In the genomic region with DNA sequence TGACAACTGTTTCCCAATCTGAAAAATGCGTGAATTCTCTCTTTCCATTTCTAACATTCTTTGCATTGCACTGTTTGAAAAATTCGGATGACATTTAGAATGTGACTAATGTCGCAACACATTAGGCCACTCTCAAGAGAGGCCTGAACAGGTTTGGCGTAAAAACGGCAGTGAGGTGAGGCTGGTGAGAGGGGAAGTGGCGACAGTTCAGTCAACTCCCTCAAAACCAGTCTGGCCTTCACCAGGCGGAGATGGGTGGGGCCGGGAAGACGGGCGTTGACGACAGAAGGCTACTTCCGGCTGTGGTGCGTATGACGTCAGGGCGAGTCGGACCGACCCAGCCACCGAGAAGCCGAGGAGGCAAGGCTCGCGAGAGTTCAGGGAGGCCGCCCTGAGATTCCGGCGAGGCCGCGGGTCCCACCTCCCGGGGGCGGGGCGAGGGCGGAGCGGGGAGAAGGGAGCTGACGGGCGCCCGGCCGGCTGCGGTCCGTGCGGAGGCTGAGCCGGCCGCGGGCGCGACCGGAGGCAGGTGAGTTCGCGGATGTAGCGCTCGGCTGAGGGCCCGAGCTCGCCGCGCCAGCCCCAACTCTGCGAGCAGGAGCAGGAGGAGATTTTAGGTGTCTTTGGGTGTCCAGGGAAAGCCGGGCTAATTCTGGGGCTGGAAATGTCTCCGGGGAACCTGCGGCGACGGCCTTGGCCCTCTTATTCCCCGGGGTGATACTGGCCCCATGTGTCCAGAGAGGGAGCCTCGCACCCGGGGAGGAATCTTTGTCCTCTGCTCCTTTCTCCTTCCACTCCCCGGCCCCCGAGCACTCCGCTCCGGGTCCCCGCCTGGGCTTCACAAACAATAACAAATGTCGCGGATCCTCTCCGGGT, we compare ENCODE assay signal across 1 cellular context.
TF ChIP-seq lines count a peak whose summit lies in the region.

A gene (plus strand): TSS at position 483 of the 876 bp plus-strand sequence. CDS start 53,435 bp downstream, outside the sequence.

TF ChIP-seq in HEK293, 187 proteins besides CTCF, POLR2A, EP300 and RAD21 (continued from another document and continues in another):
- TF ChIP-seq, protein P1, sequence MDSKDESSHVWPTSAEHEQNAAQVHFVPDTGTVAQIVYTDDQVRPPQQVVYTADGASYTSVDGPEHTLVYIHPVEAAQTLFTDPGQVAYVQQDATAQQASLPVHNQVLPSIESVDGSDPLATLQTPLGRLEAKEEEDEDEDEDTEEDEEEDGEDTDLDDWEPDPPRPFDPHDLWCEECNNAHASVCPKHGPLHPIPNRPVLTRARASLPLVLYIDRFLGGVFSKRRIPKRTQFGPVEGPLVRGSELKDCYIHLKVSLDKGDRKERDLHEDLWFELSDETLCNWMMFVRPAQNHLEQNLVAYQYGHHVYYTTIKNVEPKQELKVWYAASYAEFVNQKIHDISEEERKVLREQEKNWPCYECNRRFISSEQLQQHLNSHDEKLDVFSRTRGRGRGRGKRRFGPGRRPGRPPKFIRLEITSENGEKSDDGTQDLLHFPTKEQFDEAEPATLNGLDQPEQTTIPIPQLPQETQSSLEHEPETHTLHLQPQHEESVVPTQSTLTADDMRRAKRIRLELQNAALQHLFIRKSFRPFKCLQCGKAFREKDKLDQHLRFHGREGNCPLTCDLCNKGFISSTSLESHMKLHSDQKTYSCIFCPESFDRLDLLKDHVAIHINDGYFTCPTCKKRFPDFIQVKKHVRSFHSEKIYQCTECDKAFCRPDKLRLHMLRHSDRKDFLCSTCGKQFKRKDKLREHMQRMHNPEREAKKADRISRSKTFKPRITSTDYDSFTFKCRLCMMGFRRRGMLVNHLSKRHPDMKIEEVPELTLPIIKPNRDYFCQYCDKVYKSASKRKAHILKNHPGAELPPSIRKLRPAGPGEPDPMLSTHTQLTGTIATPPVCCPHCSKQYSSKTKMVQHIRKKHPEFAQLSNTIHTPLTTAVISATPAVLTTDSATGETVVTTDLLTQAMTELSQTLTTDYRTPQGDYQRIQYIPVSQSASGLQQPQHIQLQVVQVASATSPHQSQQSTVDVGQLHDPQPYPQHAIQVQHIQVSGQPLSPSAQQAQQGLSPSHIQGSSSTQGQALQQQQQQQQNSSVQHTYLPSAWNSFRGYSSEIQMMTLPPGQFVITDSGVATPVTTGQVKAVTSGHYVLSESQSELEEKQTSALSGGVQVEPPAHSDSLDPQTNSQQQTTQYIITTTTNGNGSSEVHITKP (tag by site-specific recombination; IDR thresholded peaks at IDR 0.05), result 0 out of 2 replicates have a peak, but pooled peaks have one; percentile 54
- TF ChIP-seq ZNF529 (tag by site-specific recombination; IDR thresholded peaks at IDR 0.05; ENCODE audit: insufficient replicate concordance), result no peak
- no peak for TF ChIP-seq ZNF785 (tag by site-specific recombination; IDR thresholded peaks at IDR 0.05)
- TF ChIP-seq, protein P2, sequence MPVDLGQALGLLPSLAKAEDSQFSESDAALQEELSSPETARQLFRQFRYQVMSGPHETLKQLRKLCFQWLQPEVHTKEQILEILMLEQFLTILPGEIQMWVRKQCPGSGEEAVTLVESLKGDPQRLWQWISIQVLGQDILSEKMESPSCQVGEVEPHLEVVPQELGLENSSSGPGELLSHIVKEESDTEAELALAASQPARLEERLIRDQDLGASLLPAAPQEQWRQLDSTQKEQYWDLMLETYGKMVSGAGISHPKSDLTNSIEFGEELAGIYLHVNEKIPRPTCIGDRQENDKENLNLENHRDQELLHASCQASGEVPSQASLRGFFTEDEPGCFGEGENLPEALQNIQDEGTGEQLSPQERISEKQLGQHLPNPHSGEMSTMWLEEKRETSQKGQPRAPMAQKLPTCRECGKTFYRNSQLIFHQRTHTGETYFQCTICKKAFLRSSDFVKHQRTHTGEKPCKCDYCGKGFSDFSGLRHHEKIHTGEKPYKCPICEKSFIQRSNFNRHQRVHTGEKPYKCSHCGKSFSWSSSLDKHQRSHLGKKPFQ (tag by site-specific recombination; IDR thresholded peaks at IDR 0.05), result no peak
- TF ChIP-seq ZNF169 (tag by site-specific recombination; IDR thresholded peaks at IDR 0.05), result no peak
- TF ChIP-seq ZNF211 (tag by site-specific recombination; IDR thresholded peaks at IDR 0.05; ENCODE audit: low read depth), result no peak
- TF ChIP-seq, protein P3, sequence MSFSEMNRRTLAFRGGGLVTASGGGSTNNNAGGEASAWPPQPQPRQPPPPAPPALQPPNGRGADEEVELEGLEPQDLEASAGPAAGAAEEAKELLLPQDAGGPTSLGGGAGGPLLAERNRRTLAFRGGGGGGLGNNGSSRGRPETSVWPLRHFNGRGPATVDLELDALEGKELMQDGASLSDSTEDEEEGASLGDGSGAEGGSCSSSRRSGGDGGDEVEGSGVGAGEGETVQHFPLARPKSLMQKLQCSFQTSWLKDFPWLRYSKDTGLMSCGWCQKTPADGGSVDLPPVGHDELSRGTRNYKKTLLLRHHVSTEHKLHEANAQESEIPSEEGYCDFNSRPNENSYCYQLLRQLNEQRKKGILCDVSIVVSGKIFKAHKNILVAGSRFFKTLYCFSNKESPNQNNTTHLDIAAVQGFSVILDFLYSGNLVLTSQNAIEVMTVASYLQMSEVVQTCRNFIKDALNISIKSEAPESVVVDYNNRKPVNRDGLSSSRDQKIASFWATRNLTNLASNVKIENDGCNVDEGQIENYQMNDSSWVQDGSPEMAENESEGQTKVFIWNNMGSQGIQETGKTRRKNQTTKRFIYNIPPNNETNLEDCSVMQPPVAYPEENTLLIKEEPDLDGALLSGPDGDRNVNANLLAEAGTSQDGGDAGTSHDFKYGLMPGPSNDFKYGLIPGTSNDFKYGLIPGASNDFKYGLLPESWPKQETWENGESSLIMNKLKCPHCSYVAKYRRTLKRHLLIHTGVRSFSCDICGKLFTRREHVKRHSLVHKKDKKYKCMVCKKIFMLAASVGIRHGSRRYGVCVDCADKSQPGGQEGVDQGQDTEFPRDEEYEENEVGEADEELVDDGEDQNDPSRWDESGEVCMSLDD (tag by site-specific recombination; IDR thresholded peaks at IDR 0.05), result no peak
- no peak for TF ChIP-seq ZNF114 (tag by site-specific recombination; IDR thresholded peaks at IDR 0.05)
- TF ChIP-seq ZNF843 (tag by site-specific recombination; IDR thresholded peaks at IDR 0.05), result no peak
- no peak for TF ChIP-seq ZBTB1 (tag by site-specific recombination; IDR thresholded peaks at IDR 0.05)
- TF ChIP-seq, protein P4, sequence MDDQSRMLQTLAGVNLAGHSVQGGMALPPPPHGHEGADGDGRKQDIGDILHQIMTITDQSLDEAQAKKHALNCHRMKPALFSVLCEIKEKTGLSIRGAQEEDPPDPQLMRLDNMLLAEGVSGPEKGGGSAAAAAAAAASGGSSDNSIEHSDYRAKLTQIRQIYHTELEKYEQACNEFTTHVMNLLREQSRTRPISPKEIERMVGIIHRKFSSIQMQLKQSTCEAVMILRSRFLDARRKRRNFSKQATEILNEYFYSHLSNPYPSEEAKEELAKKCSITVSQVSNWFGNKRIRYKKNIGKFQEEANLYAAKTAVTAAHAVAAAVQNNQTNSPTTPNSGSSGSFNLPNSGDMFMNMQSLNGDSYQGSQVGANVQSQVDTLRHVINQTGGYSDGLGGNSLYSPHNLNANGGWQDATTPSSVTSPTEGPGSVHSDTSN (CRISPR knock-in tag; IDR thresholded peaks at IDR 0.05), result peak; percentile 79; the same call in 1 of the 2 replicates
- TF ChIP-seq ZXDB (tag by site-specific recombination; IDR thresholded peaks at IDR 0.05), result peak; percentile 60; the same call in 1 of the 2 replicates
- TF ChIP-seq KLF7 (tag by site-specific recombination; IDR thresholded peaks at IDR 0.05; ENCODE audit: borderline replicate concordance), result peak; percentile 77
- TF ChIP-seq, protein P5, sequence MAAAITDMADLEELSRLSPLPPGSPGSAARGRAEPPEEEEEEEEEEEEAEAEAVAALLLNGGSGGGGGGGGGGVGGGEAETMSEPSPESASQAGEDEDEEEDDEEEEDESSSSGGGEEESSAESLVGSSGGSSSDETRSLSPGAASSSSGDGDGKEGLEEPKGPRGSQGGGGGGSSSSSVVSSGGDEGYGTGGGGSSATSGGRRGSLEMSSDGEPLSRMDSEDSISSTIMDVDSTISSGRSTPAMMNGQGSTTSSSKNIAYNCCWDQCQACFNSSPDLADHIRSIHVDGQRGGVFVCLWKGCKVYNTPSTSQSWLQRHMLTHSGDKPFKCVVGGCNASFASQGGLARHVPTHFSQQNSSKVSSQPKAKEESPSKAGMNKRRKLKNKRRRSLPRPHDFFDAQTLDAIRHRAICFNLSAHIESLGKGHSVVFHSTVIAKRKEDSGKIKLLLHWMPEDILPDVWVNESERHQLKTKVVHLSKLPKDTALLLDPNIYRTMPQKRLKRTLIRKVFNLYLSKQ (tag by site-specific recombination; IDR thresholded peaks at IDR 0.05; ENCODE audit: borderline replicate concordance), result no peak
- 0 out of 2 replicates have a peak, but pooled peaks have one; percentile 49 for TF ChIP-seq ZNF626 (tag by site-specific recombination; IDR thresholded peaks at IDR 0.05)
- TF ChIP-seq ZNF830 (tag by site-specific recombination; IDR thresholded peaks at IDR 0.05; ENCODE audit: low read depth), result no peak
- peak; percentile 88 for TF ChIP-seq ZNF561 (tag by site-specific recombination; IDR thresholded peaks at IDR 0.05; ENCODE audit: borderline replicate concordance)
- TF ChIP-seq, protein P6, sequence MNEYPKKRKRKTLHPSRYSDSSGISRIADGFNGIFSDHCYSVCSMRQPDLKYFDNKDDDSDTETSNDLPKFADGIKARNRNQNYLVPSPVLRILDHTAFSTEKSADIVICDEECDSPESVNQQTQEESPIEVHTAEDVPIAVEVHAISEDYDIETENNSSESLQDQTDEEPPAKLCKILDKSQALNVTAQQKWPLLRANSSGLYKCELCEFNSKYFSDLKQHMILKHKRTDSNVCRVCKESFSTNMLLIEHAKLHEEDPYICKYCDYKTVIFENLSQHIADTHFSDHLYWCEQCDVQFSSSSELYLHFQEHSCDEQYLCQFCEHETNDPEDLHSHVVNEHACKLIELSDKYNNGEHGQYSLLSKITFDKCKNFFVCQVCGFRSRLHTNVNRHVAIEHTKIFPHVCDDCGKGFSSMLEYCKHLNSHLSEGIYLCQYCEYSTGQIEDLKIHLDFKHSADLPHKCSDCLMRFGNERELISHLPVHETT (tag by site-specific recombination; IDR thresholded peaks at IDR 0.05), result no peak
- TF ChIP-seq, protein P7, sequence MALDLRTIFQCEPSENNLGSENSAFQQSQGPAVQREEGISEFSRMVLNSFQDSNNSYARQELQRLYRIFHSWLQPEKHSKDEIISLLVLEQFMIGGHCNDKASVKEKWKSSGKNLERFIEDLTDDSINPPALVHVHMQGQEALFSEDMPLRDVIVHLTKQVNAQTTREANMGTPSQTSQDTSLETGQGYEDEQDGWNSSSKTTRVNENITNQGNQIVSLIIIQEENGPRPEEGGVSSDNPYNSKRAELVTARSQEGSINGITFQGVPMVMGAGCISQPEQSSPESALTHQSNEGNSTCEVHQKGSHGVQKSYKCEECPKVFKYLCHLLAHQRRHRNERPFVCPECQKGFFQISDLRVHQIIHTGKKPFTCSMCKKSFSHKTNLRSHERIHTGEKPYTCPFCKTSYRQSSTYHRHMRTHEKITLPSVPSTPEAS (tag by site-specific recombination; IDR thresholded peaks at IDR 0.05), result no peak
- no peak for TF ChIP-seq ZNF391 (tag by site-specific recombination; IDR thresholded peaks at IDR 0.05; ENCODE audit: borderline replicate concordance, low read depth)
- TF ChIP-seq ZNF555 (tag by site-specific recombination; conservative IDR thresholded peaks at IDR 0.05), result no peak
- TF ChIP-seq, protein P8, sequence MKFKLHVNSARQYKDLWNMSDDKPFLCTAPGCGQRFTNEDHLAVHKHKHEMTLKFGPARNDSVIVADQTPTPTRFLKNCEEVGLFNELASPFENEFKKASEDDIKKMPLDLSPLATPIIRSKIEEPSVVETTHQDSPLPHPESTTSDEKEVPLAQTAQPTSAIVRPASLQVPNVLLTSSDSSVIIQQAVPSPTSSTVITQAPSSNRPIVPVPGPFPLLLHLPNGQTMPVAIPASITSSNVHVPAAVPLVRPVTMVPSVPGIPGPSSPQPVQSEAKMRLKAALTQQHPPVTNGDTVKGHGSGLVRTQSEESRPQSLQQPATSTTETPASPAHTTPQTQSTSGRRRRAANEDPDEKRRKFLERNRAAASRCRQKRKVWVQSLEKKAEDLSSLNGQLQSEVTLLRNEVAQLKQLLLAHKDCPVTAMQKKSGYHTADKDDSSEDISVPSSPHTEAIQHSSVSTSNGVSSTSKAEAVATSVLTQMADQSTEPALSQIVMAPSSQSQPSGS (tag by site-specific recombination; IDR thresholded peaks at IDR 0.05; ENCODE audit: low read depth), result peak; percentile 98
- TF ChIP-seq HOXC10 (CRISPR knock-in tag; IDR thresholded peaks at IDR 0.05), result no peak
- peak; percentile 83 for TF ChIP-seq ZBTB8A (tag by site-specific recombination; IDR thresholded peaks at IDR 0.05)
- TF ChIP-seq ZNF76 (tag by site-specific recombination; IDR thresholded peaks at IDR 0.05; ENCODE audit: borderline replicate concordance, low read depth), result no peak
- TF ChIP-seq GLIS2 (tag by site-specific recombination; IDR thresholded peaks at IDR 0.05), result no peak
- TF ChIP-seq, protein P9, sequence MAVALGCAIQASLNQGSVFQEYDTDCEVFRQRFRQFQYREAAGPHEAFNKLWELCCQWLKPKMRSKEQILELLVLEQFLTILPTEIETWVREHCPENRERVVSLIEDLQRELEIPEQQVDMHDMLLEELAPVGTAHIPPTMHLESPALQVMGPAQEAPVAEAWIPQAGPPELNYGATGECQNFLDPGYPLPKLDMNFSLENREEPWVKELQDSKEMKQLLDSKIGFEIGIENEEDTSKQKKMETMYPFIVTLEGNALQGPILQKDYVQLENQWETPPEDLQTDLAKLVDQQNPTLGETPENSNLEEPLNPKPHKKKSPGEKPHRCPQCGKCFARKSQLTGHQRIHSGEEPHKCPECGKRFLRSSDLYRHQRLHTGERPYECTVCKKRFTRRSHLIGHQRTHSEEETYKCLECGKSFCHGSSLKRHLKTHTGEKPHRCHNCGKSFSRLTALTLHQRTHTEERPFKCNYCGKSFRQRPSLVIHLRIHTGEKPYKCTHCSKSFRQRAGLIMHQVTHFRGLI (tag by site-specific recombination; IDR thresholded peaks at IDR 0.05), result peak; percentile 53; the same call in 1 of the 2 replicates
- TF ChIP-seq, protein P10, sequence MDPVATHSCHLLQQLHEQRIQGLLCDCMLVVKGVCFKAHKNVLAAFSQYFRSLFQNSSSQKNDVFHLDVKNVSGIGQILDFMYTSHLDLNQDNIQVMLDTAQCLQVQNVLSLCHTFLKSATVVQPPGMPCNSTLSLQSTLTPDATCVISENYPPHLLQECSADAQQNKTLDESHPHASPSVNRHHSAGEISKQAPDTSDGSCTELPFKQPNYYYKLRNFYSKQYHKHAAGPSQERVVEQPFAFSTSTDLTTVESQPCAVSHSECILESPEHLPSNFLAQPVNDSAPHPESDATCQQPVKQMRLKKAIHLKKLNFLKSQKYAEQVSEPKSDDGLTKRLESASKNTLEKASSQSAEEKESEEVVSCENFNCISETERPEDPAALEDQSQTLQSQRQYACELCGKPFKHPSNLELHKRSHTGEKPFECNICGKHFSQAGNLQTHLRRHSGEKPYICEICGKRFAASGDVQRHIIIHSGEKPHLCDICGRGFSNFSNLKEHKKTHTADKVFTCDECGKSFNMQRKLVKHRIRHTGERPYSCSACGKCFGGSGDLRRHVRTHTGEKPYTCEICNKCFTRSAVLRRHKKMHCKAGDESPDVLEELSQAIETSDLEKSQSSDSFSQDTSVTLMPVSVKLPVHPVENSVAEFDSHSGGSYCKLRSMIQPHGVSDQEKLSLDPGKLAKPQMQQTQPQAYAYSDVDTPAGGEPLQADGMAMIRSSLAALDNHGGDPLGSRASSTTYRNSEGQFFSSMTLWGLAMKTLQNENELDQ (tag by site-specific recombination; IDR thresholded peaks at IDR 0.05; ENCODE audit: low read depth), result no peak
- TF ChIP-seq, protein P11, sequence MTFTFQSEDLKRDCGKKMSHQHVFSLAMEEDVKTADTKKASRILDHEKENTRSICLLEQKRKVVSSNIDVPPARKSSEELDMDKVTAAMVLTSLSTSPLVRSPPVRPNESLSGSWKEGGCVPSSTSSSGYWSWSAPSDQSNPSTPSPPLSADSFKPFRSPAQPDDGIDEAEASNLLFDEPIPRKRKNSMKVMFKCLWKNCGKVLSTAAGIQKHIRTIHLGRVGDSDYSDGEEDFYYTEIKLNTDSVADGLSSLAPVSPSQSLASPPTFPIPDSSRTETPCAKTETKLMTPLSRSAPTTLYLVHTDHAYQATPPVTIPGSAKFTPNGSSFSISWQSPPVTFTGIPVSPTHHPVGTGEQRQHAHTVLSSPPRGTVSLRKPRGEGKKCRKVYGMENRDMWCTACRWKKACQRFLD (tag by site-specific recombination; IDR thresholded peaks at IDR 0.05), result no peak
